28 cellular contexts compared by ENCODE assay signal in the genomic region with DNA sequence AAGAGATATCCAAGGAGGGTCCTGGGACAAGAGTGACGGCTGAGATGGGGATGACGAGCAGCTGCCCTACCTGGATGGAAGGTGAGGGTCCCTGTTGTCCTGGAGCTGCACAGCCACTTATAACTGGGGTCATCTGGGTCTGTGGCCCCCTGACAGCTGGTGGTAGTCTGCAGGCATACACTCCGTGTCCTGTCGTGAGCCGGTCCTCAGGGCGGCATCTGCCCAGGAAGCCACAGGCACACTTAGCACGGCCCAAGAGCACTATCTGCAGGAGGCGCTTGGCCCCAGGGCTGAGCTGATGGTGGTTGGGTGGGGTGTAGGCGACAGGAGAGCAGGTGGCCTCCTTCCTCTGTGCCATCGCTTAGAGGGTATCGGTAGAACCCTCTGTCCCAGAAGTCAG.
DNase-seq lines count a peak whose midpoint lies in the region; ATAC-seq and TF ChIP-seq lines count a peak whose summit lies in the region.
"Had no signal": no experiment of that assay in that cellular context is flagged by ENCODE, and none has a peak within 500 bp of the region (broad histone marks: within the 10 kb centered on the region; RNA-seq: fewer than 3 reads in every experiment).

No MANE protein-coding gene starts in this region.

- H2BK5ac ChIP-seq in mesenchymal stem cell (ENCODE audit: low read depth, low read length, poor library complexity, severe bottlenecking) = no peak overlapping the region

- H3K9ac ChIP-seq in GM23248 (no peak overlapping the region), adipocyte (ENCODE audit: low read length) (peak overlapping the region; percentile 86), mesenchymal stem cell (ENCODE audit: low read length) (peak overlapping the region; percentile 58)

- WGBS in GM23248 (ENCODE audit: low coverage in 1 of 2, low lambda C conversion rate in 2 of 2, missing lambda C conversion rate in 2 of 2), 2 experiments = 96% methylated on average over 11 of the region's 11 CpGs
- 91% methylated on average over 10 of the region's 11 CpGs for WGBS in mesenchymal stem cell

- ATAC-seq in thoracic aorta (ENCODE audit: insufficient number of reproducible peaks, low FRiP score, low read depth) (no peak), GM21447 (IDR thresholded peaks at IDR 0.05; ENCODE audit: unreplicated experiment) (no peak)
- ATAC-seq: activated CD8-positive, alpha-beta memory T cell treated with anti-CD3 and anti-CD28 coated beads, Interleukin-2, amount 10 ng/mL, durations not matched to agents 7 days and 5 days; K562; left colon; WTC11 had no signal

- H3K4me2 ChIP-seq in GM23248 (ENCODE audit: unreplicated experiment) (no peak overlapping the region), mesenchymal stem cell (ENCODE audit: low read length, poor library complexity, severe bottlenecking) (no peak overlapping the region)

- H2AFZ ChIP-seq in GM23248 = no peak overlapping the region
- no peak overlapping the region for H2AFZ ChIP-seq in mesenchymal stem cell (ENCODE audit: low read depth, low read length)

- DNase-seq in GM23248 (no peak), adipocyte (ENCODE audit: low read depth) (no peak), mesenchymal stem cell (no peak), thoracic aorta (ENCODE audit: low spot score) (no peak), ACHN (no peak), NCI-H1092 treated with DMSO at 0.1 percent for 48 hours (lab: John Stamatoyannopoulos, UW) (no peak)
- DNase-seq: activated CD4-positive, alpha-beta T cell treated with anti-CD3 and anti-CD28 coated beads, Interleukin-2, amount 50 U/mL, for 1 hour; activated CD8-positive, alpha-beta memory T cell treated with anti-CD3 and anti-CD28 coated beads, Interleukin-2, amount 10 ng/mL, durations not matched to agents 7 days and 5 days; activated naive CD4-positive, alpha-beta T cell treated with Interleukin-2 at 50 U/mL for 16 hours; activated T-cell treated with anti-CD3 and anti-CD28 coated beads, Interleukin-2, amount 50 U/mL, for 48 hours; C1 segment of cervical spinal cord; COR-L47; effector CD8-positive, alpha-beta T cell; foreskin fibroblast; left colon; NCI-H1417; NCI-H2029 treated with DMSO at 0.1 percent for 48 hours; NCI-H2227 treated with DMSO at 0.1 percent for 48 hours; NCI-H748 treated with DMSO at 0.1 percent for 48 hours; small intestine; substantia nigra had no signal

- no peak overlapping the region for H4K8ac ChIP-seq in mesenchymal stem cell (ENCODE audit: low read length)

- H3K9me3 ChIP-seq in GM23248 (ENCODE audit: low read depth) = no peaks in the 10 kb centered on the region
- H3K9me3 ChIP-seq in adipocyte (ENCODE audit: control insufficient read depth, low read length) = no peaks in the 10 kb centered on the region
- H3K9me3 ChIP-seq in mesenchymal stem cell (ENCODE audit: control insufficient read depth, low read length) = no peaks in the 10 kb centered on the region
- H3K9me3 ChIP-seq in thoracic aorta = no peaks in the 10 kb centered on the region
- H3K9me3 ChIP-seq: HAP-1, MG63, prostate gland, SJSA1 had no signal

- TF ChIP-seq CTCF in thoracic aorta (IDR thresholded peaks at IDR 0.05) = no peak

- H3K9me2 ChIP-seq in GM23248 (ENCODE audit: insufficient read depth) = no peaks in the 10 kb centered on the region

- H3F3A ChIP-seq in GM23248 (ENCODE audit: insufficient read depth) = peaks cover 26% of the 10 kb centered on the region

- H3K79me1 ChIP-seq in mesenchymal stem cell (replicated peaks; ENCODE audit: low read length, poor library complexity, severe bottlenecking) = no peaks in the 10 kb centered on the region

- no peaks in the 10 kb centered on the region for H3K27me3 ChIP-seq in GM23248 (replicated peaks; ENCODE audit: insufficient read depth)
- H3K27me3 ChIP-seq in adipocyte (replicated peaks; ENCODE audit: control insufficient read depth, insufficient read depth, low read length) = no peaks in the 10 kb centered on the region
- H3K27me3 ChIP-seq in mesenchymal stem cell (ENCODE audit: control insufficient read depth in 1 of 2, insufficient read depth in 1 of 2, low read length in 2 of 2) = peaks cover 0 to 11% of the 10 kb centered on the region in 2 experiments
- H3K27me3 ChIP-seq in thoracic aorta (replicated peaks; ENCODE audit: insufficient read depth) = no peaks in the 10 kb centered on the region
- H3K27me3 ChIP-seq: MG63, SJSA1 had no signal

- no peak overlapping the region for H2AK5ac ChIP-seq in mesenchymal stem cell (ENCODE audit: low read length, severe bottlenecking)

- H4K91ac ChIP-seq in mesenchymal stem cell (ENCODE audit: low read length) = no peak overlapping the region

- no peaks in the 10 kb centered on the region for H4K20me1 ChIP-seq in GM23248 (ENCODE audit: insufficient read depth)

- H3K4me3 ChIP-seq in GM23248 = no peak overlapping the region
- no peak overlapping the region for H3K4me3 ChIP-seq in adipocyte (ENCODE audit: low read length)
- no peak overlapping the region for H3K4me3 ChIP-seq in mesenchymal stem cell (ENCODE audit: insufficient read depth in 1 of 2, low read depth in 1 of 2, low read length in 2 of 2)
- no peak overlapping the region for H3K4me3 ChIP-seq in thoracic aorta
- H3K4me3 ChIP-seq: HAP-1, K562, MG63, prostate gland, SJSA1 had no signal

- H3K14ac ChIP-seq in mesenchymal stem cell (ENCODE audit: low read length in 2 of 2) = no peak overlapping the region

- H3K23ac ChIP-seq in mesenchymal stem cell (ENCODE audit: low read length in 2 of 2) = no peak overlapping the region

- H3K4ac ChIP-seq in mesenchymal stem cell (ENCODE audit: low read depth in 1 of 2, low read length in 2 of 2) = no peak overlapping the region

- no peak overlapping the region for H2BK120ac ChIP-seq in mesenchymal stem cell (ENCODE audit: low read depth, low read length)

- no peak overlapping the region for H3K18ac ChIP-seq in mesenchymal stem cell (ENCODE audit: low read depth in 1 of 2, low read length in 2 of 2)

- peaks cover 35% of the 10 kb centered on the region for H3K4me1 ChIP-seq in GM23248 (ENCODE audit: insufficient read depth)
- peaks cover 34% of the 10 kb centered on the region for H3K4me1 ChIP-seq in adipocyte (ENCODE audit: control insufficient read depth, insufficient read depth, low read length)
- H3K4me1 ChIP-seq in mesenchymal stem cell (ENCODE audit: control insufficient read depth, insufficient read depth, low read depth, low read length) = peaks cover 11% of the 10 kb centered on the region
- H3K4me1 ChIP-seq in thoracic aorta (ENCODE audit: control insufficient read depth in 1 of 2, low read depth in 2 of 2) = peaks cover 31 to 99% of the 10 kb centered on the region in 2 donors
- H3K4me1 ChIP-seq: HAP-1, prostate gland had no signal

- H3K27ac ChIP-seq in GM23248 (peak overlapping the region; percentile 80), mesenchymal stem cell (ENCODE audit: low read length, poor library complexity, severe bottlenecking) (no peak overlapping the region), thoracic aorta (peak overlapping the region; percentile 71 to 90)
- H3K27ac ChIP-seq: prostate gland had no signal

- in situ Hi-C loops in GM23248 (cut with MboI) (no loop called here), ACHN (cut with HindIII; ENCODE audit: low pct_ligation_motif_present, low pct_unique_long_range_greater_than_20kb, low sequenced_read_pairs) (no loop called here)

- H3K36me3 ChIP-seq in GM23248 (ENCODE audit: low read depth) = no peaks in the 10 kb centered on the region
- H3K36me3 ChIP-seq in adipocyte (ENCODE audit: control insufficient read depth, insufficient read depth, low read length, severe bottlenecking) = no peaks in the 10 kb centered on the region
- H3K36me3 ChIP-seq in mesenchymal stem cell (ENCODE audit: control insufficient read depth in 1 of 2, insufficient read depth in 2 of 2, low read depth in 1 of 2, low read length in 2 of 2) = no peaks in the 10 kb centered on the region
- H3K36me3 ChIP-seq in thoracic aorta = no peaks in the 10 kb centered on the region
- H3K36me3 ChIP-seq: HAP-1, MG63, prostate gland, SJSA1 had no signal

- H3K79me2 ChIP-seq in GM23248 (ENCODE audit: insufficient read depth) = peaks cover 44% of the 10 kb centered on the region

- peak overlapping the region; percentile 49 for H2BK15ac ChIP-seq in mesenchymal stem cell (ENCODE audit: low read depth, poor library complexity, severe bottlenecking)

- no peak overlapping the region for H2BK12ac ChIP-seq in mesenchymal stem cell (ENCODE audit: low read length in 2 of 2)
